24 cellular contexts compared by ENCODE assay signal in genomic region chr18:68085251-68085650, GRCh38.
DNase-seq lines count a peak whose midpoint lies in the region; ATAC-seq and TF ChIP-seq lines count a peak whose summit lies in the region.
"Had no signal": no experiment of that assay in that cellular context is flagged by ENCODE, and none has a peak within 500 bp of the region (broad histone marks: within the 10 kb centered on the region; RNA-seq: fewer than 3 reads in every experiment).

No MANE protein-coding gene starts in this region.

- H3K79me2 ChIP-seq in H9 (ENCODE audit: insufficient read depth, low read length) = no peaks in the 10 kb centered on the region

- H3K4me1 Mint-ChIP-seq in H9 (peaks cover 13 to 21% of the 10 kb centered on the region in 2 experiments), WTC11 (peaks cover 35% of the 10 kb centered on the region)
- H3K4me1 Mint-ChIP-seq: CD14-positive monocyte; CD4-positive, alpha-beta memory T cell; CD4-positive, CD25-positive, alpha-beta regulatory T cell; CD8-positive, alpha-beta memory T cell had no signal

- H3K14ac ChIP-seq in H9 (ENCODE audit: insufficient read depth, low read length) = no peak overlapping the region

- WGBS in H9 (ENCODE audit: extremely low coverage, insufficient read length, low lambda C conversion rate) = 100% methylated on average over 2 of the region's 2 CpGs

- no peaks in the 10 kb centered on the region for H3K79me1 ChIP-seq in H9 (ENCODE audit: insufficient read depth, low read depth, low read length, poor library complexity, severe bottlenecking)

- no peak overlapping the region for H4K91ac ChIP-seq in H9 (ENCODE audit: insufficient read length, low read depth, low read length)

- no peak overlapping the region for H3K4me3 Mint-ChIP-seq in H9
- no peak overlapping the region for H3K4me3 Mint-ChIP-seq in WTC11
- H3K4me3 Mint-ChIP-seq: CD14-positive monocyte; CD4-positive, alpha-beta memory T cell; CD4-positive, CD25-positive, alpha-beta regulatory T cell; CD8-positive, alpha-beta memory T cell had no signal

- no peak overlapping the region for H2BK5ac ChIP-seq in H9 (ENCODE audit: insufficient read length, low read length)

- no peak overlapping the region for H3K4me3 ChIP-seq in subcutaneous abdominal adipose tissue (ENCODE audit: low read depth in 1 of 5, low read length in 5 of 5)
- no peak overlapping the region for H3K4me3 ChIP-seq in right atrium auricular region
- H3K4me3 ChIP-seq: BLaER1, GM12878 had no signal

- no peak overlapping the region for H4K8ac ChIP-seq in H9 (replicated peaks; ENCODE audit: insufficient read length, low read depth, low read length)

- H3K56ac ChIP-seq in H9 (ENCODE audit: insufficient read length, low read depth, low read length) = no peak overlapping the region

- H3K27ac Mint-ChIP-seq in H9 = peak overlapping the region in 2 of 3 experiments; percentile 15 to 48; a peak in 1 of 7 replicates
- no peak overlapping the region for H3K27ac Mint-ChIP-seq in WTC11
- H3K27ac Mint-ChIP-seq: CD14-positive monocyte; CD4-positive, alpha-beta memory T cell; CD4-positive, CD25-positive, alpha-beta regulatory T cell; CD8-positive, alpha-beta memory T cell had no signal

- H3T11ph ChIP-seq in H9 (ENCODE audit: low read length) = no peak overlapping the region

- peaks cover 2% of the 10 kb centered on the region; the same call in 1 of the 2 replicates for H3K4me1 ChIP-seq in H9 (ENCODE audit: insufficient read depth, low read length)
- peaks cover 0 to 30% (median 8%) of the 10 kb centered on the region in 5 donors for H3K4me1 ChIP-seq in subcutaneous abdominal adipose tissue (ENCODE audit: control insufficient read depth in 5 of 5, insufficient read depth in 5 of 5, low read length in 5 of 5)
- no peaks in the 10 kb centered on the region for H3K4me1 ChIP-seq in right atrium auricular region
- H3K4me1 ChIP-seq: BE2C, BLaER1 had no signal

- ATAC-seq in WTC11 (peak; percentile 62; the same call in 1 of the 2 replicates), GM21737 (IDR thresholded peaks at IDR 0.05; ENCODE audit: unreplicated experiment) (no peak)
- ATAC-seq: GM12878 had no signal

- POLR2A ChIA-PET in WTC11 (lab: Charles Lee) = no interaction called here

- no peaks in the 10 kb centered on the region for H3K27me3 Mint-ChIP-seq in H9 (ENCODE audit: low read depth)
- H3K27me3 Mint-ChIP-seq in WTC11 (ENCODE audit: low read depth) = no peaks in the 10 kb centered on the region
- H3K27me3 Mint-ChIP-seq: CD4-positive, alpha-beta memory T cell; CD4-positive, CD25-positive, alpha-beta regulatory T cell; CD8-positive, alpha-beta memory T cell had no signal

- H3K9me3 Mint-ChIP-seq in H9 (no peaks in the 10 kb centered on the region), WTC11 (no peaks in the 10 kb centered on the region)
- H3K9me3 Mint-ChIP-seq: CD4-positive, alpha-beta memory T cell had no signal

- H3K9me3 ChIP-seq in H9 (ENCODE audit: control insufficient read depth, low read depth, low read length) = no peaks in the 10 kb centered on the region
- peaks cover 0 to 4% (median 0%) of the 10 kb centered on the region in 5 donors for H3K9me3 ChIP-seq in subcutaneous abdominal adipose tissue (ENCODE audit: control insufficient read depth in 5 of 5, low read length in 5 of 5)
- H3K9me3 ChIP-seq in right atrium auricular region = no peaks in the 10 kb centered on the region
- H3K9me3 ChIP-seq: BE2C, BLaER1 had no signal

- H3K27ac ChIP-seq in H9 (ENCODE audit: insufficient read length, low read depth, low read length) (no peak overlapping the region), subcutaneous abdominal adipose tissue (ENCODE audit: low read depth, low read length) (peak overlapping the region; percentile 77), right atrium auricular region (no peak overlapping the region)
- H3K27ac ChIP-seq: BLaER1 had no signal

- H3K9ac ChIP-seq in H9 (ENCODE audit: extremely low read depth, insufficient read length, low read length) (no peak overlapping the region), subcutaneous abdominal adipose tissue (ENCODE audit: low read length in 5 of 5) (no peak overlapping the region)
- H3K9ac ChIP-seq: BLaER1 had no signal

- H2BK20ac ChIP-seq in H9 (ENCODE audit: low read depth, low read length, poor library complexity, severe bottlenecking) = no peak overlapping the region

- CTCF ChIA-PET in WTC11 (lab: Charles Lee) = interaction anchor here (0.6 kb wide), 1 partner anchor 97 kb away, joined by 3 read pairs; no protein-coding TSS in a partner anchor

- no peaks in the 10 kb centered on the region for H4K20me1 ChIP-seq in H9 (ENCODE audit: control insufficient read depth, insufficient read depth, insufficient read length)
- H4K20me1 ChIP-seq: BLaER1 had no signal

- no peak overlapping the region for H2BK12ac ChIP-seq in H9 (ENCODE audit: insufficient read length, low read depth, low read length)

- no peak overlapping the region for H2AFZ ChIP-seq in H9 (ENCODE audit: low read length)

- H2AK5ac ChIP-seq in H9 (ENCODE audit: insufficient read length, low read length) = no peak overlapping the region

- H3K36me3 Mint-ChIP-seq in H9 (ENCODE audit: insufficient read depth in 1 of 3, low read depth in 3 of 3) (no peaks in the 10 kb centered on the region), WTC11 (no peaks in the 10 kb centered on the region)
- H3K36me3 Mint-ChIP-seq: CD14-positive monocyte; CD4-positive, alpha-beta memory T cell; CD4-positive, CD25-positive, alpha-beta regulatory T cell; CD8-positive, alpha-beta memory T cell had no signal

- H3K27me3 ChIP-seq in H9 (ENCODE audit: insufficient read depth, low read length) (no peaks in the 10 kb centered on the region), subcutaneous abdominal adipose tissue (ENCODE audit: control insufficient read depth in 5 of 5, insufficient read depth in 4 of 5, low read length in 5 of 5) (no peaks in the 10 kb centered on the region), right atrium auricular region (no peaks in the 10 kb centered on the region)
- H3K27me3 ChIP-seq: BE2C, BLaER1 had no signal

- no peak overlapping the region for H2BK15ac ChIP-seq in H9 (ENCODE audit: low read depth, low read length)

- H3K18ac ChIP-seq in H9 (ENCODE audit: insufficient read length, low read depth, low read length) = no peak overlapping the region

- H3K23me2 ChIP-seq in H9 (ENCODE audit: insufficient read length, low read depth, low read length, poor library complexity, severe bottlenecking) = no peaks in the 10 kb centered on the region

- no peak overlapping the region for H3K4me2 ChIP-seq in H9 (ENCODE audit: insufficient read depth, insufficient read length, low read length)
- H3K4me2 ChIP-seq: BLaER1 had no signal

- TF ChIP-seq CTCF in H9 (conservative IDR thresholded peaks at IDR 0.05) = no peak
- TF ChIP-seq CTCF in WTC11 (IDR thresholded peaks at IDR 0.05) = no peak
- no peak for TF ChIP-seq CTCF in right atrium auricular region (IDR thresholded peaks at IDR 0.05)

- no peak overlapping the region for H4K5ac ChIP-seq in H9 (ENCODE audit: insufficient read length, low read depth, low read length)

- H2BK120ac ChIP-seq in H9 (ENCODE audit: low read depth, low read length, poor library complexity, severe bottlenecking) = no peak overlapping the region

- H3K36me3 ChIP-seq in subcutaneous abdominal adipose tissue (ENCODE audit: control insufficient read depth in 5 of 5, insufficient read depth in 5 of 5, low read length in 5 of 5) = no peaks in the 10 kb centered on the region
- no peaks in the 10 kb centered on the region for H3K36me3 ChIP-seq in right atrium auricular region
- H3K36me3 ChIP-seq: BE2C, BLaER1 had no signal

- no peak overlapping the region for H3K23ac ChIP-seq in H9 (ENCODE audit: insufficient read length, low read depth, low read length)

- H3K4ac ChIP-seq in H9 (ENCODE audit: low read depth, low read length) = no peak overlapping the region

- DNase-seq in H9 = no peak
- no peak for DNase-seq in WTC11 (ENCODE audit: low spot score)
- DNase-seq in GM19238 (ENCODE audit: insufficient read length, low spot score) = no peak
- no peak for DNase-seq in right atrium auricular region (ENCODE audit: low spot score)
- DNase-seq: 8988T; ACHN; BE2C; C1 segment of cervical spinal cord; CD4-positive, alpha-beta memory T cell; CD4-positive, CD25-positive, alpha-beta regulatory T cell; CD8-positive, alpha-beta memory T cell; COR-L47; DMS 273 treated with DMSO at 0.1 percent for 48 hours; DMS153; DMS53; DMS79; DND-41; EL; GDM1 had no signal

TF ChIP-seq in WTC11, 78 proteins besides CTCF, POLR2A, EP300 and RAD21 (continues in another document):
- TF ChIP-seq JUN (CRISPR knock-in tag; IDR thresholded peaks at IDR 0.05) (no peak), ATF6 (CRISPR knock-in tag; IDR thresholded peaks at IDR 0.05) (no peak), ZNF416 (CRISPR knock-in tag; IDR thresholded peaks at IDR 0.05) (no peak), FOXP1 (CRISPR knock-in tag; IDR thresholded peaks at IDR 0.05; ENCODE audit: borderline replicate concordance) (no peak)
